13 cellular contexts compared by ENCODE assay signal in the genomic region with DNA sequence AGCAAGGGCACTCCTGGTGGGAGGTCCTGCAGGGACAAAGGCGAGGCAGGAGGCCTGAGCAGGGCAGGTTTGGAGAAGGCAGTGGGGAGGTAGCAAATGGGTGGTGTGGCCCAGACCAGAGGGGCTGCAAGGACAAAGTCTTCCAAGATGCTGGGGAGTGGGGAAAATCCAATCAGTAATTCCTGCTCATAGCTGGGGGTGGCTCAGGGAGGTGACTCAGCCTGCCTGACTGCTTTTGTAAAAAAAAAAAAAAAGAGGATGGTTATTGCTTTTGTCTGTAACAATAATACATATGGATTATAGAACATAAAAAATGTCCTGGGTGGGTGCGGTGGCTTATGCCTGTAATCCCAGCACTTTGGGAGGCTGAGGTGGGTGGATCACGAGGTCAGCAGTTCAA. TPM values are rescaled to one million over a fixed set of nuclear protein-coding genes. Genes with fewer than 3 reads are reported as not detected.
"Had no signal": no experiment of that assay in that cellular context is flagged by ENCODE, and none has a peak within 500 bp of the region (broad histone marks: within the 10 kb centered on the region; RNA-seq: fewer than 3 reads in every experiment).

No MANE protein-coding gene starts in this region.

- H3K36me3 ChIP-seq: brain microvascular endothelial cell, gastroesophageal sphincter had no signal

- H3K27ac ChIP-seq: brain microvascular endothelial cell, gastroesophageal sphincter, skin epidermis had no signal

- H3K27ac Mint-ChIP-seq: activated CD4-positive, alpha-beta T cell treated with anti-CD3 and anti-CD28 coated beads for 36 hours; activated CD8-positive, alpha-beta T cell treated with anti-CD3 and anti-CD28 coated beads for 36 hours; activated naive CD4-positive, alpha-beta T cell treated with anti-CD3 and anti-CD28 coated beads for 36 hours; activated T-helper 17 cell treated with anti-CD3 and anti-CD28 coated beads, Interleukin-2, amount 50 U/mL, for 72 hours had no signal

- FAIRE-seq: kidney, urothelium cell line had no signal

- ATAC-seq: activated CD4-positive, alpha-beta T cell treated with anti-CD3 and anti-CD28 coated beads for 36 hours; activated CD8-positive, alpha-beta T cell treated with anti-CD3 and anti-CD28 coated beads for 36 hours; activated T-helper 17 cell treated with anti-CD3 and anti-CD28 coated beads, Interleukin-2, amount 50 U/mL, for 72 hours; gastroesophageal sphincter; left ventricle myocardium superior had no signal

- H3K9me3 Mint-ChIP-seq: activated CD8-positive, alpha-beta T cell treated with anti-CD3 and anti-CD28 coated beads for 36 hours; activated naive CD4-positive, alpha-beta T cell treated with anti-CD3 and anti-CD28 coated beads for 36 hours; activated T-helper 17 cell treated with anti-CD3 and anti-CD28 coated beads, Interleukin-2, amount 50 U/mL, for 72 hours had no signal

- H3K27me3 ChIP-seq: brain microvascular endothelial cell, gastroesophageal sphincter had no signal

- H3K9me3 ChIP-seq: gastroesophageal sphincter had no signal

- H3K4me3 Mint-ChIP-seq: activated CD4-positive, alpha-beta T cell treated with anti-CD3 and anti-CD28 coated beads for 36 hours; activated CD8-positive, alpha-beta T cell treated with anti-CD3 and anti-CD28 coated beads for 36 hours; activated naive CD4-positive, alpha-beta T cell treated with anti-CD3 and anti-CD28 coated beads for 36 hours; activated T-helper 17 cell treated with anti-CD3 and anti-CD28 coated beads, Interleukin-2, amount 50 U/mL, for 72 hours had no signal

- H3K4me3 ChIP-seq: gastroesophageal sphincter, skin epidermis had no signal

- DNase-seq: activated CD4-positive, alpha-beta T cell treated with anti-CD3 and anti-CD28 coated beads for 36 hours; activated CD8-positive, alpha-beta T cell treated with anti-CD3 and anti-CD28 coated beads for 36 hours; activated naive CD4-positive, alpha-beta T cell treated with anti-CD3 and anti-CD28 coated beads for 36 hours; brain microvascular endothelial cell; kidney; left ventricle myocardium superior; midbrain; retina; T-helper 9 cell had no signal

- H3K27me3 Mint-ChIP-seq: activated CD4-positive, alpha-beta T cell treated with anti-CD3 and anti-CD28 coated beads for 36 hours; activated CD8-positive, alpha-beta T cell treated with anti-CD3 and anti-CD28 coated beads for 36 hours had no signal

RNA-seq across cellular contexts. Expression of gene IL34, which starts 5.2 kb away (rescaled TPM):
- total RNA-seq: activated CD4-positive, alpha-beta T cell treated with anti-CD3 and anti-CD28 coated beads for 36 hours; activated CD8-positive, alpha-beta T cell treated with anti-CD3 and anti-CD28 coated beads for 36 hours; activated naive CD4-positive, alpha-beta T cell treated with anti-CD3 and anti-CD28 coated beads for 36 hours; activated T-helper 17 cell treated with anti-CD3 and anti-CD28 coated beads, Interleukin-2, amount 50 U/mL, for 72 hours had no signal
